ENCODE assay signal across 35 cellular contexts in the genomic region with DNA sequence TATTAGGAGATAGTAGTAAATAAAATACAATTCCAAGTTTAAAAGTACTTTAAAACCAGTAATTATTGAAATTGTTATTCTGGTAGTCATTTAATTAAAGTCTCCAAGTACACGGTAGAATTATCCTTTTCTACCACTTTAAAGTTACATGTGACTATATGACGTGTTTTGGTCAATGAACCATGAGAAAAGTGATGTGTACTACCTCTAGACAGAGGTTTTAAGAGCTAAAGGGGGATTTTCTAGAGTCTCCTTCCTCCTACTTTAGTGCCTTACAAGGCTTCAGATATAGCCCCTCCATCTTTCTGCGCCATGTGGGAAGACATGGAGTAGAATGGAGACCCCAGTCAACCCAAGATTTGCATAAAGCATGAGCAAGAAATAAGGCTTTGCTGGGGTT.
"Had no signal": no experiment of that assay in that cellular context is flagged by ENCODE, and none has a peak within 500 bp of the region (broad histone marks: within the 10 kb centered on the region; RNA-seq: fewer than 3 reads in every experiment).

No MANE protein-coding gene starts in this region.

- H3K27me3 ChIP-seq: MG63 had no signal

- H3K9me3 ChIP-seq: MG63 had no signal

- H3K36me3 ChIP-seq: MG63 had no signal

- H3K4me3 ChIP-seq: MG63 had no signal

- DNase-seq: Karpas-422, Kasumi-1, MG63, MM.1S, MV-4-11, NCI-H1048, NCI-H1092, NCI-H1092 treated with DMSO at 0.1 percent for 48 hours, NCI-H1105, NCI-H1105 treated with DMSO at 0.1 percent for 48 hours, NCI-H1417, NCI-H1417 treated with DMSO at 0.1 percent for 48 hours, NCI-H1436, NCI-H1436 treated with DMSO at 0.1 percent for 48 hours, NCI-H146, NCI-H1694, NCI-H1694 treated with DMSO at 0.1 percent for 48 hours, NCI-H187, NCI-H187 treated with DMSO at 0.1 percent for 48 hours, NCI-H1930, NCI-H2029, NCI-H2029 treated with DMSO at 0.1 percent for 48 hours, NCI-H2081, NCI-H2081 treated with DMSO at 0.1 percent for 48 hours, NCI-H2107, NCI-H2171, NCI-H2171 treated with DMSO at 0.1 percent for 48 hours, NCI-H2227 treated with DMSO at 0.1 percent for 48 hours, NCI-H226, NCI-H345, NCI-H446, NCI-H446 treated with DMSO at 0.1 percent for 48 hours, NCI-H510A, NCI-H510A treated with DMSO at 0.1 percent for 48 hours, NCI-H524 had no signal
